ENCODE assay signal across 26 cellular contexts in genomic region chr6:38339914-38340313, GRCh38.
"Had no signal": no experiment of that assay in that cellular context is flagged by ENCODE, and none has a peak within 500 bp of the region (broad histone marks: within the 10 kb centered on the region; RNA-seq: fewer than 3 reads in every experiment).

No MANE protein-coding gene starts in this region.

- H3K27me3 ChIP-seq: colonic mucosa, esophagus squamous epithelium, gastrocnemius medialis, heart right ventricle, left lung had no signal

- ATAC-seq: effector memory CD8-positive, alpha-beta T cell; esophagus mucosa; gastrocnemius medialis; heart right ventricle; left cardiac atrium; left lung; left ventricle myocardium superior; lower lobe of right lung; mucosa of descending colon had no signal

- H3K27ac ChIP-seq: colonic mucosa, epithelial cell of prostate, esophagus squamous epithelium, gastrocnemius medialis, heart right ventricle, left lung, lower lobe of right lung had no signal

- H3K4me3 ChIP-seq: colonic mucosa, esophagus squamous epithelium, gastrocnemius medialis, heart right ventricle, left lung, lower lobe of right lung, mucosa of descending colon had no signal

- H3K4me1 ChIP-seq: colonic mucosa, esophagus squamous epithelium, gastrocnemius medialis, heart right ventricle, left lung, lower lobe of right lung had no signal

- H3K36me3 ChIP-seq: colonic mucosa, esophagus squamous epithelium, gastrocnemius medialis, heart right ventricle, left lung, lower lobe of right lung had no signal

- DNase-seq: colonic mucosa; cortex of kidney; effector CD8-positive, alpha-beta T cell; effector memory CD8-positive, alpha-beta T cell; endodermal cell; erythroblast; esophagus squamous epithelium; foreskin fibroblast; foreskin melanocyte; gastrocnemius medialis; glutamatergic neuron; head of caudate nucleus; heart right ventricle; hippocampal formation; left cardiac atrium; left lung; left ventricle myocardium superior; lower lobe of right lung; mesenchymal stem cell; mucosa of descending colon; naive B cell had no signal

- FAIRE-seq: endometrium, islet of Langerhans, keratinocyte had no signal

- H3K9me3 ChIP-seq: colonic mucosa, esophagus squamous epithelium, gastrocnemius medialis, lower lobe of right lung, mucosa of descending colon had no signal
